ENCODE assay signal across 21 cellular contexts in the genomic region with DNA sequence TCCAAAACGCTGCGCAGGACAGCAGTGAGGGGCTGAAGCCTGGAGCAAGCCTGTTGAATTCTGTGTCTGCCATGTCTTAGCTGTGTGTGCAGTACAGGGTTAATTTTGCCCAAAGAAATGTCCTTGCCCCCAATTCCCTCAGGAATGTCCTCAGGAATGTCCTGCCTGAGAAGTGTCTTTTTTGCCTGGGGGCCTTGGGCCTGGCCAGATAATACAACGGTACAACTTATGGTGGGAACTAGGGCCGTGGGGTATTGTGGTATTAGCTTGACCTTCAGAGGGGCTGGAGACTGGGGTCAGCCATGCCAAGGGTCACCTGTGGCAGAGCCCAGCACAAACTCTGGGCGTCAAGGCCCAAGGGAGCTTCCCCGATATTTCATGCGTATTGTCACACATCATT.
DNase-seq lines count a peak whose midpoint lies in the region; FAIRE-seq and TF ChIP-seq lines count a peak whose summit lies in the region.
"Had no signal": no experiment of that assay in that cellular context is flagged by ENCODE, and none has a peak within 500 bp of the region (broad histone marks: within the 10 kb centered on the region; RNA-seq: fewer than 3 reads in every experiment).

No MANE protein-coding gene starts in this region.

- TF ChIP-seq POLR2A in H1 (IDR thresholded peaks at IDR 0.05; ENCODE audit: control extremely low read depth in 1 of 2, low read depth in 2 of 2, low read length in 2 of 2) (no peak), esophagus squamous epithelium (IDR thresholded peaks at IDR 0.05) (no peak)

- peaks cover 3% of the 10 kb centered on the region for H3K9me3 Mint-ChIP-seq in neural crest cell
- peaks cover 28% of the 10 kb centered on the region for H3K9me3 Mint-ChIP-seq in osteocyte (ENCODE audit: unreplicated experiment)

- H3K4me2 ChIP-seq in H1 (ENCODE audit: insufficient read depth in 1 of 2, low read depth in 2 of 2, low read length in 2 of 2): no peak overlapping the region
- H3K4me2 ChIP-seq in osteoblast (ENCODE audit: insufficient read depth, low read length): no peak overlapping the region
- H3K4me2 ChIP-seq: BLaER1 treated with 17β-estradiol and CSF1 and Interleukin-3, amounts not matched to agents 10 nM and 100 nM had no signal

- H3K4me1 Mint-ChIP-seq in neural crest cell: no peaks in the 10 kb centered on the region
- H3K4me1 Mint-ChIP-seq in osteocyte (ENCODE audit: unreplicated experiment): no peaks in the 10 kb centered on the region
- H3K4me1 Mint-ChIP-seq: B cell; CD8-positive, alpha-beta memory T cell had no signal

- no peak overlapping the region for H3K18ac ChIP-seq in H1 (ENCODE audit: extremely low read depth, low read length)

- H2AFZ ChIP-seq in H1 (ENCODE audit: low read length) (no peak overlapping the region), osteoblast (ENCODE audit: low read length) (no peak overlapping the region)
- H2AFZ ChIP-seq: GM23248 had no signal

- TF ChIP-seq CTCF in H1 (IDR thresholded peaks at IDR 0.05; ENCODE audit: control extremely low read depth in 1 of 3, insufficient read depth in 1 of 3, low read depth in 1 of 3, low read length in 3 of 3) (no peak), neural crest cell (conservative IDR thresholded peaks at IDR 0.05) (no peak), osteoblast (IDR thresholded peaks at IDR 0.05; ENCODE audit: extremely low read depth, low read depth, low read length) (no peak), esophagus squamous epithelium (IDR thresholded peaks at IDR 0.05) (no peak), osteocyte (IDR thresholded peaks at IDR 0.05) (no peak)

- no peak overlapping the region for H2BK12ac ChIP-seq in H1 (ENCODE audit: low read depth, low read length)

- H3K4ac ChIP-seq in H1 (replicated peaks; ENCODE audit: insufficient read length, low read depth, low read length): no peak overlapping the region

- no peak overlapping the region for H4K8ac ChIP-seq in H1 (ENCODE audit: extremely low read depth, insufficient read depth, low read length)

- H3K4me1 ChIP-seq in H1 (replicated peaks in 1 of 4; ENCODE audit: control insufficient read depth in 3 of 4, insufficient read depth in 4 of 4, low read length in 3 of 4) (peaks cover 0 to 2% (median 1%) of the 10 kb centered on the region in 4 experiments; a peak in 5 of 7 replicates), osteoblast (ENCODE audit: insufficient read depth, low read length) (no peaks in the 10 kb centered on the region), esophagus squamous epithelium (no peaks in the 10 kb centered on the region)
- H3K4me1 ChIP-seq: BLaER1 treated with 17β-estradiol and CSF1 and Interleukin-3, amounts not matched to agents 10 nM and 100 nM had no signal

- H3K9me3 ChIP-seq in H1 (ENCODE audit: insufficient read depth in 2 of 2, low read depth in 1 of 2, low read length in 1 of 2) (no peaks in the 10 kb centered on the region; a peak in 1 of 4 replicates), osteoblast (ENCODE audit: low read depth, low read length) (no peaks in the 10 kb centered on the region), esophagus squamous epithelium (no peaks in the 10 kb centered on the region)

- H3K4me3 ChIP-seq in H1 (ENCODE audit: extremely low read depth in 1 of 4, insufficient read depth in 2 of 4, low read depth in 3 of 4, low read length in 4 of 4): no peak overlapping the region
- no peak overlapping the region for H3K4me3 ChIP-seq in osteoblast (ENCODE audit: insufficient read depth, low read length)
- no peak overlapping the region for H3K4me3 ChIP-seq in esophagus squamous epithelium
- H3K4me3 ChIP-seq: BLaER1 treated with 17β-estradiol and CSF1 and Interleukin-3, amounts not matched to agents 10 nM and 100 nM; GM23248 had no signal

- no peaks in the 10 kb centered on the region for H3K79me2 ChIP-seq in H1 (ENCODE audit: control insufficient read depth in 1 of 2, insufficient read depth in 2 of 2, low read length in 2 of 2)
- no peaks in the 10 kb centered on the region for H3K79me2 ChIP-seq in osteoblast (ENCODE audit: insufficient read depth, low read length)

- CTCF ChIA-PET in H1 (lab: Charles Lee; ENCODE audit: partially characterized antibody): interaction anchor here (1.2 kb wide), 1 partner anchor 68 kb away, joined by 4 read pairs; no protein-coding TSS in a partner anchor

- no peak for TF ChIP-seq RAD21 in H1 (IDR thresholded peaks at IDR 0.05 in 1 of 2, conservative IDR thresholded peaks at IDR 0.05 in 1 of 2; ENCODE audit: low read depth in 2 of 2, low read length in 2 of 2)

- no peak for FAIRE-seq in H1 (lab: Jason Lieb, UNC)
- FAIRE-seq: A204.1, D721Med, G401.6, GM12892 had no signal

- no peaks in the 10 kb centered on the region; the same call in 1 of the 2 replicates for H3K79me1 ChIP-seq in H1 (ENCODE audit: low read depth, low read length)

- POLR2A ChIA-PET in H1 (lab: Charles Lee; ENCODE audit: partially characterized antibody): no interaction called here

- no peak overlapping the region for H4K5ac ChIP-seq in H1 (ENCODE audit: insufficient read length, low read depth, low read length)

- H2BK5ac ChIP-seq in H1 (ENCODE audit: low read depth, low read length): no peak overlapping the region

- H3K14ac ChIP-seq in H1 (ENCODE audit: insufficient read length): no peak overlapping the region

- no peak overlapping the region for H2BK15ac ChIP-seq in H1 (ENCODE audit: low read length)

- peaks cover 0 to 3% of the 10 kb centered on the region in 2 experiments for H4K20me1 ChIP-seq in H1 (replicated peaks in 1 of 2; ENCODE audit: control insufficient read depth in 1 of 2, insufficient read depth in 2 of 2, low read length in 2 of 2)
- no peaks in the 10 kb centered on the region for H4K20me1 ChIP-seq in osteoblast (ENCODE audit: insufficient read depth, low read length)
- H4K20me1 ChIP-seq: BLaER1 treated with 17β-estradiol and CSF1 and Interleukin-3, amounts not matched to agents 10 nM and 100 nM had no signal

- H3K4me3 Mint-ChIP-seq in neural crest cell (no peak overlapping the region), osteocyte (ENCODE audit: unreplicated experiment) (no peak overlapping the region)
- H3K4me3 Mint-ChIP-seq: B cell; CD14-positive monocyte; CD4-positive, alpha-beta T cell; CD8-positive, alpha-beta memory T cell; H9 had no signal

- H3K36me3 Mint-ChIP-seq in neural crest cell (ENCODE audit: low read depth) (no peaks in the 10 kb centered on the region), osteocyte (ENCODE audit: unreplicated experiment) (no peaks in the 10 kb centered on the region)
- H3K36me3 Mint-ChIP-seq: CD14-positive monocyte had no signal

- DNase-seq in EH (ENCODE audit: low read depth): peak; percentile 50
- DNase-seq in H1 (ENCODE audit: low read depth in 1 of 2, low spot score in 2 of 2): no peak
- DNase-seq in neural crest cell (ENCODE audit: low read depth, low spot score): no peak
- peak; percentile 23 for DNase-seq in osteoblast (ENCODE audit: insufficient read length, low spot score, missing footprints)
- DNase-seq in esophagus squamous epithelium (lab: John Stamatoyannopoulos, UW): no peak
- DNase-seq in activated CD4-positive, alpha-beta T cell treated with anti-CD3 and anti-CD28 coated beads for 4 hours: no peak
- no peak for DNase-seq in osteocyte (ENCODE audit: extremely low spot score, unreplicated experiment)
- DNase-seq: CD4-positive, alpha-beta T cell; CD8-positive, alpha-beta memory T cell; DMS 273 treated with DMSO at 0.1 percent for 48 hours; DMS79; GM23248; H9 had no signal

- no peak overlapping the region for H2BK120ac ChIP-seq in H1 (replicated peaks; ENCODE audit: low read depth, low read length)

- WGBS in H1 (ENCODE audit: extremely low coverage in 1 of 2, insufficient coverage in 1 of 2, insufficient read length in 1 of 2, insufficient replicate concordance in 2 of 2, low coverage in 1 of 2, low lambda C conversion rate in 2 of 2, missing lambda C conversion rate in 1 of 2), 2 experiments: 91% methylated on average over 7 of the region's 7 CpGs; no CpG with 5 or more reads in 1 of the 2 experiments
- 88 to 92% methylated on average over 6 of the region's 7 CpGs for WGBS in esophagus squamous epithelium, 2 donors

- H3K27ac Mint-ChIP-seq in neural crest cell (ENCODE audit: unreplicated experiment) (peak overlapping the region; percentile 50), osteocyte (ENCODE audit: unreplicated experiment) (no peak overlapping the region)
- H3K27ac Mint-ChIP-seq: B cell; CD14-positive monocyte; CD4-positive, alpha-beta T cell; CD8-positive, alpha-beta memory T cell; H9 had no signal

- no peak overlapping the region for H3K23ac ChIP-seq in H1 (ENCODE audit: insufficient read length)

- H3K27me3 Mint-ChIP-seq in neural crest cell (ENCODE audit: low read depth) (no peaks in the 10 kb centered on the region), osteocyte (ENCODE audit: unreplicated experiment) (no peaks in the 10 kb centered on the region)

- peaks cover 0 to 3% (median 0%) of the 10 kb centered on the region in 4 experiments; a peak in 1 of 7 replicates for H3K27me3 ChIP-seq in H1 (replicated peaks in 1 of 4; ENCODE audit: control insufficient read depth in 3 of 4, extremely low read depth in 1 of 4, insufficient read depth in 3 of 4, low read length in 3 of 4)
- no peaks in the 10 kb centered on the region for H3K27me3 ChIP-seq in osteoblast (ENCODE audit: insufficient read depth, low read length)
- no peaks in the 10 kb centered on the region for H3K27me3 ChIP-seq in esophagus squamous epithelium
- H3K27me3 ChIP-seq: BLaER1 treated with 17β-estradiol and CSF1 and Interleukin-3, amounts not matched to agents 10 nM and 100 nM had no signal

- H3K36me3 ChIP-seq in H1 (ENCODE audit: control insufficient read depth in 2 of 4, insufficient read depth in 4 of 4, low read length in 3 of 4): no peaks in the 10 kb centered on the region
- no peaks in the 10 kb centered on the region for H3K36me3 ChIP-seq in osteoblast (ENCODE audit: insufficient read depth, low read length)
- no peaks in the 10 kb centered on the region for H3K36me3 ChIP-seq in esophagus squamous epithelium
- H3K36me3 ChIP-seq: BLaER1 treated with 17β-estradiol and CSF1 and Interleukin-3, amounts not matched to agents 10 nM and 100 nM had no signal

- no peak for TF ChIP-seq EP300 in H1 (IDR thresholded peaks at IDR 0.05; ENCODE audit: borderline replicate concordance in 1 of 2, low read depth in 2 of 2, low read length in 2 of 2)

- intact Hi-C loops in esophagus squamous epithelium (cut with DNase I): no loop called here

- H4K91ac ChIP-seq in H1 (replicated peaks; ENCODE audit: insufficient read length, low read length): no peak overlapping the region

- H2AK5ac ChIP-seq in H1 (ENCODE audit: low read depth, low read length): 0 out of 2 replicates have a peak overlapping the region, but pooled peaks have one; percentile 44

- H3K56ac ChIP-seq in H1 (replicated peaks; ENCODE audit: insufficient read length, low read depth, low read length): no peak overlapping the region

- no peak overlapping the region for H3K9ac ChIP-seq in H1 (replicated peaks in 1 of 4; ENCODE audit: extremely low read depth in 1 of 4, low read depth in 3 of 4, low read length in 3 of 4)
- H3K9ac ChIP-seq: BLaER1 treated with 17β-estradiol and CSF1 and Interleukin-3, amounts not matched to agents 10 nM and 100 nM; GM23248 had no signal

- no peak overlapping the region for H3K27ac ChIP-seq in H1 (ENCODE audit: low read depth, low read length)
- no peak overlapping the region for H3K27ac ChIP-seq in osteoblast (ENCODE audit: low read depth, low read length)
- no peak overlapping the region for H3K27ac ChIP-seq in esophagus squamous epithelium
- H3K27ac ChIP-seq: 22Rv1; BLaER1 treated with 17β-estradiol and CSF1 and Interleukin-3, amounts not matched to agents 10 nM and 100 nM; GM23248 had no signal

- no peak overlapping the region for H2BK20ac ChIP-seq in H1 (ENCODE audit: low read length)

- peaks cover 5% of the 10 kb centered on the region for H3K23me2 ChIP-seq in H1 (ENCODE audit: low read depth, low read length)

Comparison
In these comparisons a context has a peak if more than half of its experiments do, and no peak if none do; other contexts are left out.
1. DNase-seq: peak in EH (single experiment) and osteoblast (single experiment); none in H1 (0 of 2), neural crest cell (single experiment), esophagus squamous epithelium (single experiment), activated CD4-positive, alpha-beta T cell treated with anti-CD3 and anti-CD28 coated beads for 4 hours (0 of 2) and osteocyte (single experiment).